Comparison of ENCODE assay signal across 13 cellular contexts in genomic region chr10:75547391-75548298, GRCh38.
A peak's percentile ranks its signal among the peaks of the same experiment; 100 is the strongest.
DNase-seq lines count a peak whose midpoint lies in the region; ATAC-seq and TF ChIP-seq lines count a peak whose summit lies in the region.
"Had no signal": no experiment of that assay in that cellular context is flagged by ENCODE, and none has a peak within 500 bp of the region (broad histone marks: within the 10 kb centered on the region; RNA-seq: fewer than 3 reads in every experiment).

No MANE protein-coding gene starts in this region.

- TF ChIP-seq EP300 in transverse colon (IDR thresholded peaks at IDR 0.05; ENCODE audit: low read depth), result no peak

- no peak for TF ChIP-seq POLR2A in adrenal gland (IDR thresholded peaks at IDR 0.05)
- TF ChIP-seq POLR2A in transverse colon (IDR thresholded peaks at IDR 0.05), result no peak
- TF ChIP-seq POLR2A in gastrocnemius medialis (IDR thresholded peaks at IDR 0.05), result no peak

- H3K27ac ChIP-seq in adrenal gland, result peak overlapping the region in 3 of 5 donors; percentile 29 to 55 (median 35)
- H3K27ac ChIP-seq in left lung, result no peak overlapping the region
- no peak overlapping the region for H3K27ac ChIP-seq in transverse colon
- no peak overlapping the region for H3K27ac ChIP-seq in gastrocnemius medialis
- H3K27ac ChIP-seq: SK-N-MC had no signal

- 42 to 45% (median 45%) methylated on average over 7 of the region's 7 CpGs for WGBS in adrenal gland, 4 donors
- 60 to 75% methylated on average over 6 to 7 of the region's 7 CpGs for WGBS in transverse colon (ENCODE audit: low coverage in 1 of 2), 2 donors

- no peaks in the 10 kb centered on the region for H3K27me3 ChIP-seq in adrenal gland
- no peaks in the 10 kb centered on the region for H3K27me3 ChIP-seq in left lung
- H3K27me3 ChIP-seq in transverse colon, result no peaks in the 10 kb centered on the region
- peaks cover 0 to 3% (median 0%) of the 10 kb centered on the region in 3 donors for H3K27me3 ChIP-seq in gastrocnemius medialis

- DNase-seq in Ammon's horn (ENCODE audit: low spot score) (peak; percentile 17), HS-27A (ENCODE audit: low read depth) (peak; percentile 68), adrenal gland (peak in 2 of 7 donors; percentile 19 to 26), left lung (no peak), transverse colon (no peak), gastrocnemius medialis (no peak), SHP77 treated with DMSO at 0.1 percent for 48 hours (lab: John Stamatoyannopoulos, UW) (no peak)
- DNase-seq in effector CD8-positive, alpha-beta T cell (lab: John Stamatoyannopoulos, UW), result no peak
- DNase-seq: Calu3; left cardiac atrium; NCI-H2029; stimulated activated CD4-positive, alpha-beta T cell treated with anti-CD3 and anti-CD28 coated beads, Interleukin-15, amount 100 ng/mL, for 24 hours had no signal

- H3K9me3 ChIP-seq in adrenal gland (replicated peaks in 1 of 3), result no peaks in the 10 kb centered on the region
- H3K9me3 ChIP-seq in left lung, result no peaks in the 10 kb centered on the region
- H3K9me3 ChIP-seq in transverse colon, result peaks cover 0 to 3% of the 10 kb centered on the region in 2 donors
- peaks cover 0 to 4% (median 0%) of the 10 kb centered on the region in 3 donors for H3K9me3 ChIP-seq in gastrocnemius medialis

- H3K4me1 ChIP-seq in adrenal gland (replicated peaks in 1 of 2) (peaks cover 23 to 43% of the 10 kb centered on the region in 2 donors), left lung (peaks cover 6 to 37% of the 10 kb centered on the region in 2 donors), transverse colon (peaks cover 0 to 20% (median 4%) of the 10 kb centered on the region in 4 donors), gastrocnemius medialis (peaks cover 0 to 14% of the 10 kb centered on the region in 2 donors)

- ATAC-seq in left lung (peak; percentile 60), gastrocnemius medialis (no peak)

- in situ Hi-C loops in transverse colon (cut with MboI; ENCODE audit: low pct_ligation_motif_present in 1 of 4, low pct_unique_long_range_greater_than_20kb in 1 of 4, low sequenced_read_pairs in 3 of 4), result no loop called here
- in situ Hi-C loops in gastrocnemius medialis (cut with MboI; ENCODE audit: low sequenced_read_pairs in 4 of 4), result no loop called here

- H3K4me3 ChIP-seq in adrenal gland, result no peak overlapping the region
- H3K4me3 ChIP-seq in left lung, result no peak overlapping the region
- H3K4me3 ChIP-seq in transverse colon, result no peak overlapping the region
- H3K4me3 ChIP-seq in gastrocnemius medialis, result no peak overlapping the region
- H3K4me3 ChIP-seq: SK-N-MC had no signal

- intact Hi-C loops in adrenal gland (cut with DNase I) (no loop called here), left lung (cut with DNase I) (no loop called here), transverse colon (cut with DNase I; ENCODE audit: low total_unique reads) (loop anchor here (10.0 kb wide), 1 partner anchor 143 kb away; the partner anchor contains the start of gene ZNF503), gastrocnemius medialis (cut with DNase I; ENCODE audit: low total_unique reads) (no loop called here)

- H3K36me3 ChIP-seq in adrenal gland (replicated peaks in 1 of 2) (no peaks in the 10 kb centered on the region), left lung (no peaks in the 10 kb centered on the region), transverse colon (no peaks in the 10 kb centered on the region), gastrocnemius medialis (no peaks in the 10 kb centered on the region)

- no peak for TF ChIP-seq CTCF in adrenal gland (IDR thresholded peaks at IDR 0.05)
- TF ChIP-seq CTCF in left lung (IDR thresholded peaks at IDR 0.05), result no peak
- no peak for TF ChIP-seq CTCF in transverse colon (IDR thresholded peaks at IDR 0.05)
- no peak for TF ChIP-seq CTCF in gastrocnemius medialis (IDR thresholded peaks at IDR 0.05 in 4 of 5, conservative IDR thresholded peaks at IDR 0.05 in 1 of 5)

Comparison
In these comparisons a context has a peak if more than half of its experiments do, and no peak if none do; other contexts are left out.
1. DNase-seq: peak in Ammon's horn (single experiment) and HS-27A (single experiment); none in left lung (0 of 2), transverse colon (single experiment), gastrocnemius medialis (0 of 2), SHP77 treated with DMSO at 0.1 percent for 48 hours (single experiment) and effector CD8-positive, alpha-beta T cell (single experiment).
2. H3K27ac ChIP-seq: peak in adrenal gland (3 of 5); none in left lung (0 of 2), transverse colon (0 of 4) and gastrocnemius medialis (0 of 4).